In the genomic region with DNA sequence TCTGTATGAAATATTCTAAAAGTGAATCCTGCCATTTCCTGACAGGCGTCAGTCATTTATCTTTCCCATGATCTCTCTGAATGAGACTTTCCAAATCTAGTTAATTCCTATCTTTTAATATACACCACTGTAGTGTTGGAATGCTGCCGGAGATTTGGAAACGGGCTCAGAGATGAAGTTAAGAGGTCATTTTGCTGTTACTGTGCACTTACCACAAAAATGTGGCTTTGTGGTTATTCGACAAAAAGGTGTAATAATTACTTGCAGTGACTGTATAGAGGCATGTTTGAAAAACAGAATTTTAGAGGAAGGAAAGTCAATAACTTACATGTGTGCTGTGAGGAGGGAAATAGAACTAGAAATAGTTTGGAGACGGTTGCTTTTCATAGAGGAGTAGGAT, we compare ENCODE assay signal across 26 cellular contexts.
DNase-seq lines count a peak whose midpoint lies in the region; ATAC-seq, FAIRE-seq and TF ChIP-seq lines count a peak whose summit lies in the region.
"Had no signal": no experiment of that assay in that cellular context is flagged by ENCODE, and none has a peak within 500 bp of the region (broad histone marks: within the 10 kb centered on the region; RNA-seq: fewer than 3 reads in every experiment).

No MANE protein-coding gene starts in this region.

- 21% methylated on average over 5 of the region's 5 CpGs for WGBS in mammary epithelial cell (ENCODE audit: low coverage, missing lambda C conversion rate)
- 61 to 73% (median 70%) methylated on average over 5 of the region's 5 CpGs for WGBS in adrenal gland, 4 donors

- peak; percentile 42 for FAIRE-seq in urothelium cell line (lab: Jason Lieb, UNC)
- FAIRE-seq: G401.6 had no signal

- TF ChIP-seq POLR2A in erythroblast (IDR thresholded peaks at IDR 0.05; ENCODE audit: low read length) (no peak), adrenal gland (IDR thresholded peaks at IDR 0.05) (no peak)

- no peaks in the 10 kb centered on the region for H3K9me3 ChIP-seq in Panc1 (ENCODE audit: control insufficient read depth, insufficient read depth, low read depth, low read length)
- no peaks in the 10 kb centered on the region for H3K9me3 ChIP-seq in mammary epithelial cell (replicated peaks; ENCODE audit: insufficient read depth, low read length)
- H3K9me3 ChIP-seq in adrenal gland (replicated peaks in 1 of 3): no peaks in the 10 kb centered on the region
- H3K9me3 ChIP-seq: Peyer's patch, stomach, tibial nerve had no signal

- in situ Hi-C loops in Panc1 (cut with HindIII; ENCODE audit: low pct_unique_long_range_greater_than_20kb, low sequenced_read_pairs) (no loop called here), mammary epithelial cell (cut with MboI; ENCODE audit: low sequenced_read_pairs in 2 of 2) (no loop called here)

- no peak overlapping the region for H3K9ac ChIP-seq in mammary epithelial cell (ENCODE audit: insufficient read depth, low read length)

- POLR2A ChIA-PET in Panc1 (lab: Charles Lee): no interaction called here

- no peaks in the 10 kb centered on the region for H3K36me3 ChIP-seq in Panc1 (ENCODE audit: control insufficient read depth, insufficient read depth, low read length)
- no peaks in the 10 kb centered on the region for H3K36me3 ChIP-seq in mammary epithelial cell (ENCODE audit: insufficient read depth, low read length)
- H3K36me3 ChIP-seq in adrenal gland (replicated peaks in 1 of 2): no peaks in the 10 kb centered on the region
- H3K36me3 ChIP-seq: Peyer's patch, stomach, tibial nerve had no signal

- peaks cover 3% of the 10 kb centered on the region for H3K79me2 ChIP-seq in mammary epithelial cell (ENCODE audit: insufficient read depth, low read length)

- intact Hi-C loops in Panc1 (cut with micrococcal nuclease; ENCODE audit: unreplicated experiment): loop anchor here (5.0 kb wide), 1 partner anchor 85 kb away; no protein-coding TSS in a partner anchor
- intact Hi-C loops in mammary epithelial cell (cut with micrococcal nuclease): loop anchor here (5.0 to 10.0 kb wide), 3 partner anchors 183 to 343 kb away; no protein-coding TSS in a partner anchor
- intact Hi-C loops in adrenal gland (cut with DNase I): no loop called here

- dilution Hi-C loops in mammary epithelial cell (cut with HindIII; ENCODE audit: low sequenced_read_pairs): no loop called here

- BruUV-seq in Panc1 (replicated peaks; lab: Mats Ljungman, UMichigan) (no TSS peak), mammary epithelial cell (replicated peaks; lab: Mats Ljungman, UMichigan) (no TSS peak)

- ATAC-seq in Panc1: no peak
- ATAC-seq in GM18907 (IDR thresholded peaks at IDR 0.05; ENCODE audit: unreplicated experiment): no peak
- ATAC-seq: activated naive CD4-positive, alpha-beta T cell treated with anti-CD3 and anti-CD28 coated beads, Interleukin-2, amount 50 U/mL, for 72 hours; activated T-helper 17 cell treated with anti-CD3 and anti-CD28 coated beads, Interleukin-2, amount 50 U/mL, for 72 hours; HCT116; left colon; natural killer cell; right cardiac atrium had no signal

- H2AFZ ChIP-seq in mammary epithelial cell (ENCODE audit: low read depth, low read length): peak overlapping the region; percentile 22

- TF ChIP-seq CTCF in Panc1 (IDR thresholded peaks at IDR 0.05) (no peak), mammary epithelial cell (conservative IDR thresholded peaks at IDR 0.05 in 1 of 2, IDR thresholded peaks at IDR 0.05 in 1 of 2; ENCODE audit: extremely low read depth in 1 of 2, insufficient read depth in 1 of 2, low read depth in 1 of 2, low read length in 2 of 2) (no peak), adrenal gland (IDR thresholded peaks at IDR 0.05) (no peak)

- peak overlapping the region; percentile 37 for H3K4me2 ChIP-seq in mammary epithelial cell (ENCODE audit: insufficient read depth, low read depth, low read length)

- CTCF ChIA-PET in Panc1 (lab: Charles Lee) (no interaction called here), mammary epithelial cell (lab: Charles Lee; ENCODE audit: low non-redundant PET) (no interaction called here)

- H3K4me3 ChIP-seq in Panc1 (ENCODE audit: low read depth in 2 of 2, low read length in 2 of 2): no peak overlapping the region
- no peak overlapping the region for H3K4me3 ChIP-seq in mammary epithelial cell (replicated peaks in 1 of 3; ENCODE audit: insufficient read depth in 1 of 3, low read depth in 2 of 3, low read length in 3 of 3)
- no peak overlapping the region for H3K4me3 ChIP-seq in adrenal gland
- H3K4me3 ChIP-seq: coronary artery, Peyer's patch, SK-N-MC, stomach, tibial nerve had no signal

- no peaks in the 10 kb centered on the region for H3K27me3 ChIP-seq in Panc1 (ENCODE audit: control insufficient read depth, insufficient read depth, low read length)
- H3K27me3 ChIP-seq in mammary epithelial cell (ENCODE audit: insufficient read depth, low read length): no peaks in the 10 kb centered on the region
- no peaks in the 10 kb centered on the region for H3K27me3 ChIP-seq in adrenal gland
- H3K27me3 ChIP-seq: Peyer's patch, stomach, tibial nerve had no signal

- H3K4me1 ChIP-seq in Panc1 (ENCODE audit: control insufficient read depth, insufficient read depth, low read length): peaks cover 23% of the 10 kb centered on the region
- H3K4me1 ChIP-seq in mammary epithelial cell (ENCODE audit: insufficient read depth, low read length): peaks cover 59% of the 10 kb centered on the region
- no peaks in the 10 kb centered on the region for H3K4me1 ChIP-seq in adrenal gland (replicated peaks in 1 of 2)
- H3K4me1 ChIP-seq: stomach, tibial nerve had no signal

- DNase-seq in NOMO-1 (lab: John Stamatoyannopoulos, UW; ENCODE audit: unreplicated experiment in 2 of 2) (peak; percentile 51 to 66), NOMO-1 treated with dmso at 0.1 percent for 144 hours (lab: John Stamatoyannopoulos, UW; ENCODE audit: unreplicated experiment) (no peak), Panc1 (ENCODE audit: low read depth, low spot score) (no peak), mammary epithelial cell (peak; percentile 65), urothelium cell line (ENCODE audit: low spot score) (no peak), erythroblast (lab: John Stamatoyannopoulos, UW) (no peak), adrenal gland (no peak)
- DNase-seq: activated CD4-positive, alpha-beta T cell treated with anti-CD3 and anti-CD28 coated beads, Interleukin-2, amount 50 U/mL, for 1 hour; C1 segment of cervical spinal cord; Kasumi-1; left colon; natural killer cell; NCI-H1417; NCI-H446 treated with DMSO at 0.1 percent for 48 hours; Peyer's patch; right cardiac atrium; stomach had no signal

- H3K27ac ChIP-seq in Panc1 (ENCODE audit: low read length): peak overlapping the region; percentile 93; the same call in 1 of the 2 replicates
- no peak overlapping the region for H3K27ac ChIP-seq in mammary epithelial cell (ENCODE audit: insufficient read depth, low read depth, low read length)
- no peak overlapping the region for H3K27ac ChIP-seq in adrenal gland
- H3K27ac ChIP-seq: 22Rv1, coronary artery, Peyer's patch, SK-N-MC, stomach, tibial nerve had no signal

- H4K20me1 ChIP-seq in mammary epithelial cell (ENCODE audit: insufficient read depth, low read length): no peaks in the 10 kb centered on the region

Comparison
In these comparisons a context has a peak if more than half of its experiments do, and no peak if none do; other contexts are left out.
1. DNase-seq: peak in NOMO-1 (2 of 2) and mammary epithelial cell (single experiment); none in NOMO-1 treated with dmso at 0.1 percent for 144 hours (single experiment), Panc1 (single experiment), urothelium cell line (single experiment), erythroblast (0 of 2) and adrenal gland (0 of 7).
2. intact Hi-C loops: an anchor here in Panc1 (5.0 kb wide) and mammary epithelial cell (5.0 to 10.0 kb wide); none called in adrenal gland.